1 cellular context compared by ENCODE assay signal in the genomic region with DNA sequence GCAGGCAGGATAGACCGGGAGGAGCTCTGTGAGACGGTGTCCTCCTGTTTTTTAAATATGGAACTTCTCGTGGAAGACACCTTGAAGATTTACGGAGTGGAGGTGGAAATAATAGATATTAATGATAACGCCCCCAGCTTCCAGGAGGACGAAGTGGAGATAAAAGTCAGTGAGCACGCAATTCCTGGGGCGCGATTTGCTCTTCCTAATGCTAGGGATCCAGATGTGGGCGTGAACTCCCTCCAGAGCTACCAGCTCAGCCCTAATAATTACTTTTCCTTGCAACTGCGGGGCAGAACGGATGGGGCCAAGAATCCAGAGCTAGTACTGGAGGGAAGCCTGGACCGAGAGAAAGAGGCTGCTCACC.
TF ChIP-seq lines count a peak whose summit lies in the region.

No MANE protein-coding gene starts in this region.

TF ChIP-seq in endothelial cell of umbilical vein, 7 proteins besides CTCF, POLR2A, EP300 and RAD21:
- TF ChIP-seq MYC (IDR thresholded peaks at IDR 0.05; ENCODE audit: low read depth, low read length) (no peak), FOS (IDR thresholded peaks at IDR 0.05; ENCODE audit: borderline replicate concordance, insufficient read depth, low read length) (no peak), POLR2AphosphoS5 (IDR thresholded peaks at IDR 0.05; ENCODE audit: insufficient read depth, low read depth, low read length) (no peak), JUN (IDR thresholded peaks at IDR 0.05; ENCODE audit: borderline replicate concordance, insufficient read depth, insufficient read length, low read depth) (no peak), EZH2 (IDR thresholded peaks at IDR 0.05; ENCODE audit: borderline replicate concordance, low read depth, low read length, severe bottlenecking) (no peak), GATA2 (IDR thresholded peaks at IDR 0.05; ENCODE audit: insufficient read depth, insufficient read length, low read depth, low read length) (no peak), MAX (IDR thresholded peaks at IDR 0.05; ENCODE audit: insufficient read depth, insufficient read length) (no peak)
